Comparison of ENCODE assay signal across 8 cellular contexts in genomic region chr14:102775855-102776760, GRCh38. TPM values are rescaled to one million over a fixed set of nuclear protein-coding genes. Genes with fewer than 3 reads are reported as not detected.
DNase-seq lines count a peak whose midpoint lies in the region; ATAC-seq and TF ChIP-seq lines count a peak whose summit lies in the region.

No MANE protein-coding gene starts in this region.

- H3K4me1 Mint-ChIP-seq in activated CD4-positive, alpha-beta memory T cell treated with anti-CD3 and anti-CD28 coated beads for 36 hours (ENCODE audit: low read depth), result peaks cover 49% of the 10 kb centered on the region

- WGBS in psoas muscle, 3 donors, result 81 to 87% (median 82%) methylated on average over 22 of the region's 22 CpGs

- peak; percentile 51 for TF ChIP-seq POLR2A in GM18951 (IDR thresholded peaks at IDR 0.05; ENCODE audit: extremely low read depth, insufficient read depth, insufficient read length)

- no peaks in the 10 kb centered on the region for H3K9me3 Mint-ChIP-seq in activated CD4-positive, alpha-beta memory T cell treated with anti-CD3 and anti-CD28 coated beads for 36 hours

- peaks cover 27% of the 10 kb centered on the region for H3K36me3 Mint-ChIP-seq in activated CD4-positive, alpha-beta memory T cell treated with anti-CD3 and anti-CD28 coated beads for 36 hours

- no peaks in the 10 kb centered on the region for H3K27me3 Mint-ChIP-seq in activated CD4-positive, alpha-beta memory T cell treated with anti-CD3 and anti-CD28 coated beads for 36 hours

- H3K36me3 ChIP-seq in psoas muscle (ENCODE audit: insufficient read depth in 1 of 2, low read depth in 1 of 2), result no peaks in the 10 kb centered on the region

- in situ Hi-C loops in GM18951 (cut with MboI; ENCODE audit: low sequenced_read_pairs, unreplicated experiment), result no loop called here

- POLR2A ChIA-PET in activated CD4-positive, alpha-beta memory T cell treated with anti-CD3 and anti-CD28 coated beads for 36 hours (lab: Charles Lee), result interaction anchor here (0.6 to 2.1 kb wide), 2 partner anchors 9 to 28 kb away, joined by 3 to 9 read pairs; no protein-coding TSS in a partner anchor

- peak overlapping the region; percentile 76 for H3K27ac ChIP-seq in psoas muscle

- intact Hi-C loops in activated CD4-positive, alpha-beta memory T cell treated with anti-CD3 and anti-CD28 coated beads for 36 hours (cut with micrococcal nuclease), result loop anchor here (1.0 to 10.0 kb wide), 7 partner anchors 43 to 254 kb away; partner anchors contain the start of gene RCOR1
- intact Hi-C loops in psoas muscle (cut with DNase I), result loop anchor here (2.0 to 10.0 kb wide), 2 partner anchors 139 to 143 kb away; no protein-coding TSS in a partner anchor

- H3K4me3 Mint-ChIP-seq in activated CD4-positive, alpha-beta memory T cell treated with anti-CD3 and anti-CD28 coated beads for 36 hours, result peak overlapping the region; percentile 71

- CTCF ChIA-PET in activated CD4-positive, alpha-beta memory T cell treated with anti-CD3 and anti-CD28 coated beads for 36 hours (lab: Charles Lee), result interaction anchor here (0.7 to 1.0 kb wide), 2 partner anchors 8 to 151 kb away, joined by 3 read pairs; no protein-coding TSS in a partner anchor

- TF ChIP-seq CTCF in psoas muscle (IDR thresholded peaks at IDR 0.05), result no peak

- ATAC-seq in psoas muscle, result peak; percentile 52 to 62 (median 57)
- no peak for ATAC-seq in GM18907 (IDR thresholded peaks at IDR 0.05; ENCODE audit: unreplicated experiment)
- no peak for ATAC-seq in GM18498 (IDR thresholded peaks at IDR 0.05; ENCODE audit: unreplicated experiment)
- no peak for ATAC-seq in HG03378 (IDR thresholded peaks at IDR 0.05; ENCODE audit: unreplicated experiment)

- H3K27me3 ChIP-seq in psoas muscle (ENCODE audit: insufficient read depth in 3 of 3, low read length in 2 of 3), result no peaks in the 10 kb centered on the region

- H3K9me3 ChIP-seq in psoas muscle, result no peaks in the 10 kb centered on the region

- H3K4me3 ChIP-seq in psoas muscle, result peak overlapping the region; percentile 47

- DNase-seq in A172 (ENCODE audit: low spot score) (peak; percentile 30), fibroblast of the conjunctiva (ENCODE audit: low read depth) (peak; percentile 29), psoas muscle (peak in 1 of 2 donors; percentile 23)
- no peak for DNase-seq in activated CD4-positive, alpha-beta memory T cell treated with anti-CD3 and anti-CD28 coated beads for 36 hours

- peaks cover 12% of the 10 kb centered on the region for H3K4me1 ChIP-seq in psoas muscle

- peak overlapping the region; percentile 87 for H3K27ac Mint-ChIP-seq in activated CD4-positive, alpha-beta memory T cell treated with anti-CD3 and anti-CD28 coated beads for 36 hours

RNA-seq across cellular contexts. Expression of gene TRAF3, which starts 1.1 kb away (rescaled TPM):
- total RNA-seq in A172 (2014; rRNA removed; shearing (Covaris generic)), result 14.0 and 16.8 TPM in 2 replicates
- total RNA-seq in activated CD4-positive, alpha-beta memory T cell treated with anti-CD3 and anti-CD28 coated beads for 36 hours, result 10 to 100 TPM; 68.8 to 73.6 TPM
- 10 to 100 TPM in 1 of 4 donors, 1 to 10 TPM in 3; 7.9 to 16.3 (median 8.2) TPM for total RNA-seq in psoas muscle
- polyA plus RNA-seq in psoas muscle, result 10 to 100 TPM in 1 of 3 donors, 1 to 10 TPM in 2; 3.3 to 15.9 (median 3.3) TPM

Comparison
In these comparisons a context has a peak if more than half of its experiments do, and no peak if none do; other contexts are left out.
1. ATAC-seq: peak in psoas muscle (4 of 4); none in GM18907 (single experiment), GM18498 (single experiment) and HG03378 (single experiment).